18 cellular contexts compared by ENCODE assay signal in the genomic region with DNA sequence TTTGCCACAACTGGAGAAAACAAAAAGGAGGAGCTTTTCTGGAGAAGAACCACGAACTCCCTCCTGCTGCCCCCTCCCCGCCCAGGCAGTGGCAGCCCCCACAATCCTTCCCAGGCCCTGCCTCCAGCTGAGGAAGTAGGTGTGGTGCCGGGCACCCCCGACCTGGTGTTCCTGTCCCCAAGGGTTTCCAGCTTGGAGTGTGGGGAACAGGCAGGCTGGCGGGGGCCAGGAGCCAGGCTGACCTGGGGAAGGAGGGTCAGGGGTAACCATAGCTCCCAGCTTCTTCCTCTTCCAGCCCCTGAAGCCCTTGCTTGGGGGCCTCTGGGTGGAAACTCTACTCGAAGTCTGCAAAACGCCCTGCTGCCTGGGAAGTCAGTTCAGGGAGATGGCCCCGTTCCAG. TPM values are rescaled to one million over a fixed set of nuclear protein-coding genes. Genes with fewer than 3 reads are reported as not detected.
"Had no signal": no experiment of that assay in that cellular context is flagged by ENCODE, and none has a peak within 500 bp of the region (broad histone marks: within the 10 kb centered on the region; RNA-seq: fewer than 3 reads in every experiment).

No MANE protein-coding gene starts in this region.

- ATAC-seq: activated CD4-positive, CD25-positive, alpha-beta regulatory T cell treated with anti-CD3 and anti-CD28 coated beads, Interleukin-2, amount 50 U/mL, for 24 hours; activated naive CD8-positive, alpha-beta T cell treated with anti-CD3 and anti-CD28 coated beads, Interleukin-2, amount 50 U/mL, for 24 hours; activated T-cell treated with anti-CD3 and anti-CD28 coated beads, Interleukin-2, amount 50 U/mL, for 4 hours had no signal

- H3K27ac ChIP-seq: brain microvascular endothelial cell, esophagus muscularis mucosa had no signal

- H3K4me3 Mint-ChIP-seq: activated naive CD4-positive, alpha-beta T cell treated with anti-CD3 and anti-CD28 coated beads for 36 hours; activated naive CD8-positive, alpha-beta T cell treated with anti-CD3 and anti-CD28 coated beads, Interleukin-2, amount 50 U/mL, for 24 hours; activated T-cell treated with anti-CD3 and anti-CD28 coated beads, Interleukin-2, amount 50 U/mL, for 4 hours; stimulated activated naive CD8-positive, alpha-beta T cell treated with anti-CD3 and anti-CD28 coated beads, Interleukin-15, Interleukin-2, amounts not matched to agents 100 ng/mL and 50 ng/mL, for 24 hours had no signal

- H3K4me3 ChIP-seq: esophagus muscularis mucosa, transverse colon had no signal

- H3K27ac Mint-ChIP-seq: activated naive CD4-positive, alpha-beta T cell treated with anti-CD3 and anti-CD28 coated beads for 36 hours; activated naive CD8-positive, alpha-beta T cell treated with anti-CD3 and anti-CD28 coated beads, Interleukin-2, amount 50 U/mL, for 24 hours; progenitor cell of endocrine pancreas; stimulated activated naive CD8-positive, alpha-beta T cell treated with anti-CD3 and anti-CD28 coated beads, Interleukin-15, Interleukin-2, amounts not matched to agents 100 ng/mL and 50 ng/mL, for 24 hours had no signal

- H3K9me3 Mint-ChIP-seq: activated naive CD4-positive, alpha-beta T cell treated with anti-CD3 and anti-CD28 coated beads for 36 hours; activated naive CD8-positive, alpha-beta T cell treated with anti-CD3 and anti-CD28 coated beads, Interleukin-2, amount 50 U/mL, for 24 hours; activated T-cell treated with anti-CD3 and anti-CD28 coated beads, Interleukin-2, amount 50 U/mL, for 4 hours; nephron; stimulated activated naive CD8-positive, alpha-beta T cell treated with anti-CD3 and anti-CD28 coated beads, Interleukin-15, Interleukin-2, amounts not matched to agents 100 ng/mL and 50 ng/mL, for 24 hours had no signal

- H3K9me3 ChIP-seq: esophagus muscularis mucosa, transverse colon had no signal

- H3K36me3 ChIP-seq: brain microvascular endothelial cell, esophagus muscularis mucosa, transverse colon had no signal

- DNase-seq: activated CD4-positive, alpha-beta T cell treated with anti-CD3 and anti-CD28 coated beads, Interleukin-2, amount 50 U/mL, for 1 hour; activated CD8-positive, alpha-beta memory T cell treated with anti-CD3 and anti-CD28 coated beads, Interleukin-2, amount 50 U/mL, for 4 hours; activated naive CD4-positive, alpha-beta T cell treated with anti-CD3 and anti-CD28 coated beads for 36 hours; activated naive CD8-positive, alpha-beta T cell treated with anti-CD3 and anti-CD28 coated beads, Interleukin-2, amount 50 U/mL, for 24 hours; activated T-cell treated with anti-CD3 and anti-CD28 coated beads, Interleukin-2, amount 50 U/mL, for 4 hours; anterior cingulate cortex; brain microvascular endothelial cell; cortex of kidney; midbrain; occipital lobe had no signal

RNA-seq across cellular contexts. Expression of a gene that starts 4.3 kb away (rescaled TPM):
- total RNA-seq: activated naive CD4-positive, alpha-beta T cell treated with anti-CD3 and anti-CD28 coated beads for 36 hours; activated T-cell treated with anti-CD3 and anti-CD28 coated beads, Interleukin-2, amount 50 U/mL, for 4 hours; lung microvascular endothelial cell; T-helper 1 cell treated with Interleukin-12 subunit alpha and Interleukin-12 subunit beta and Interleukin-4 antibody, amounts not matched to agents 30 ng/mL and 1 ng/mL, for 36 hours had no signal

RNA-seq across cellular contexts. Expression of a gene that starts 58.2 kb away (rescaled TPM):
- total RNA-seq: progenitor cell of endocrine pancreas had no signal
